Comparison of ENCODE assay signal across 27 cellular contexts in the genomic region with DNA sequence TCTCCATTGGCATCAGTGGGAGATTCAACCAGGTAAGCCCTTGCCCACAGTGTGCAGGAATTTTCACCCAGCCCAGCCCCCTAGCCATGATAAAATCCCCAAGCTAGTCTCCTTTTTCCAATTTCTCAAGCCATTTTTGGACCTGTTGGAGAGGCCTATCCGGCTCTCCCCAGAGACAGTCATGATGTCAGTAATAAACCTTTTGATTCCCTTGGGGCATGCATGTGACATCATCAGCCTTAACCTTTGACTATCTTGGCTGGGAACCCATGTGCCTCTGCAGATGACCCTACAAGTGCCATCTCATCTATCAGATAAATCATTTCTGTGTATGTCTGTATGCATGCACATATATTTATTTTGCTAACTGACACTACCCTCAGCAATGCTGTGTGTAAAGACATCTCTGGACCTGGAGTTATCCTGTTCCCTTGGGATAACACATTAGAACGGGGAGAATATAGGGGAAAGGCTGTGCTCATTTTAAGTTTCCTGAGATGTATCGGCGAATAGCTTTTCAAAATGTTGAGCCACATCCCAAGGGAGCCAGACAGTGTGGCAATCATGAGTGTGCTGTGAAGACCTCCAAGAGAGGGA. TPM values are rescaled to one million over a fixed set of nuclear protein-coding genes. Genes with fewer than 3 reads are reported as not detected.
DNase-seq lines count a peak whose midpoint lies in the region; ATAC-seq and TF ChIP-seq lines count a peak whose summit lies in the region.
"Had no signal": no experiment of that assay in that cellular context is flagged by ENCODE, and none has a peak within 500 bp of the region (broad histone marks: within the 10 kb centered on the region; RNA-seq: fewer than 3 reads in every experiment).

No MANE protein-coding gene starts in this region.

- CTCF ChIA-PET in mammary epithelial cell (lab: Charles Lee; ENCODE audit: low non-redundant PET), result no interaction called here

- no peaks in the 10 kb centered on the region for H3F3A ChIP-seq in GM23248 (ENCODE audit: insufficient read depth)

- WGBS in GM23248 (ENCODE audit: low coverage in 1 of 2, low lambda C conversion rate in 2 of 2, missing lambda C conversion rate in 2 of 2), 2 experiments, result 93 to 95% methylated on average over 4 of the region's 4 CpGs
- 78% methylated on average over 4 of the region's 4 CpGs for WGBS in esophagus muscularis mucosa
- 73% methylated on average over 4 of the region's 4 CpGs for WGBS in mammary epithelial cell (ENCODE audit: low coverage, missing lambda C conversion rate)

- no peak for TF ChIP-seq POLR2A in esophagus muscularis mucosa (IDR thresholded peaks at IDR 0.05; ENCODE audit: low read depth)

- BruUV-seq in mammary epithelial cell (replicated peaks; lab: Mats Ljungman, UMichigan), result no TSS peak

- no peaks in the 10 kb centered on the region for H3K9me2 ChIP-seq in GM23248 (ENCODE audit: insufficient read depth)

- H3K4me1 Mint-ChIP-seq in activated CD4-positive, alpha-beta T cell treated with anti-CD3 and anti-CD28 coated beads, Interleukin-2, amount 10 ng/mL, durations not matched to agents 24 days and 14 days, result no peaks in the 10 kb centered on the region
- no peaks in the 10 kb centered on the region for H3K4me1 Mint-ChIP-seq in activated T-helper 2 cell treated with anti-CD3 and anti-CD28 coated beads, Interferon-gamma antibody, Interleukin-2, Interleukin-4, amounts not matched to agents 10 μg/mL and 5 μg/mL and 100 μg/mL, durations not matched to agents 14 hours and 24 hours and 36 hours (ENCODE audit: low read depth)
- H3K4me1 Mint-ChIP-seq: CD4-positive, CD25-positive, alpha-beta regulatory T cell had no signal

- no peaks in the 10 kb centered on the region for H3K36me3 ChIP-seq in GM23248 (ENCODE audit: low read depth)
- H3K36me3 ChIP-seq in esophagus muscularis mucosa, result no peaks in the 10 kb centered on the region
- no peaks in the 10 kb centered on the region for H3K36me3 ChIP-seq in mammary epithelial cell (ENCODE audit: insufficient read depth, low read length)
- H3K36me3 ChIP-seq: BLaER1, HAP-1 had no signal

- H3K9ac ChIP-seq in GM23248, result no peak overlapping the region
- H3K9ac ChIP-seq in mammary epithelial cell (ENCODE audit: insufficient read depth, low read length), result no peak overlapping the region
- H3K9ac ChIP-seq: BLaER1 had no signal

- H3K27me3 Mint-ChIP-seq in activated CD4-positive, alpha-beta T cell treated with anti-CD3 and anti-CD28 coated beads, Interleukin-2, amount 10 ng/mL, durations not matched to agents 24 days and 14 days, result no peaks in the 10 kb centered on the region
- no peaks in the 10 kb centered on the region for H3K27me3 Mint-ChIP-seq in activated T-helper 2 cell treated with anti-CD3 and anti-CD28 coated beads, Interferon-gamma antibody, Interleukin-2, Interleukin-4, amounts not matched to agents 10 μg/mL and 5 μg/mL and 100 μg/mL, durations not matched to agents 14 hours and 24 hours and 36 hours (ENCODE audit: low read depth)

- DNase-seq in activated CD4-positive, alpha-beta T cell treated with anti-CD3 and anti-CD28 coated beads, Interleukin-2, amount 10 ng/mL, durations not matched to agents 24 days and 14 days, result peak; percentile 18
- DNase-seq in activated CD4-positive, alpha-beta T cell treated with anti-CD3 and anti-CD28 coated beads for 48 hours, result no peak
- DNase-seq in GM23248, result peak; percentile 19
- DNase-seq in esophagus muscularis mucosa (ENCODE audit: extremely low spot score), result peak; percentile 17
- peak; percentile 6 for DNase-seq in islet precursor cell
- no peak for DNase-seq in activated T-helper 2 cell treated with anti-CD3 and anti-CD28 coated beads, Interferon-gamma antibody, Interleukin-2, Interleukin-4, amounts not matched to agents 10 μg/mL and 5 μg/mL and 100 μg/mL, durations not matched to agents 14 hours and 24 hours and 36 hours (ENCODE audit: low spot score)
- no peak for DNase-seq in mammary epithelial cell
- DNase-seq: CD4-positive, CD25-positive, alpha-beta regulatory T cell; DMS153; DND-41; HFFc6; KBM-7; MV-4-11; NCI-H1105 treated with DMSO at 0.1 percent for 48 hours; NCI-H146; NCI-H1930; NCI-H446 treated with DMSO at 0.1 percent for 48 hours; NCI-H526 treated with DMSO at 0.1 percent for 48 hours; PC-9; SHP77 had no signal

- H3K79me2 ChIP-seq in GM23248 (ENCODE audit: insufficient read depth), result no peaks in the 10 kb centered on the region
- no peaks in the 10 kb centered on the region for H3K79me2 ChIP-seq in mammary epithelial cell (ENCODE audit: insufficient read depth, low read length)

- no peak overlapping the region for H3K27ac ChIP-seq in GM23248
- H3K27ac ChIP-seq in esophagus muscularis mucosa (replicated peaks in 1 of 4), result no peak overlapping the region
- no peak overlapping the region for H3K27ac ChIP-seq in mammary epithelial cell (ENCODE audit: insufficient read depth, low read depth, low read length)
- H3K27ac ChIP-seq: 22Rv1, BLaER1 had no signal

- H3K4me3 ChIP-seq in GM23248 (no peak overlapping the region), esophagus muscularis mucosa (no peak overlapping the region), mammary epithelial cell (replicated peaks in 1 of 3; ENCODE audit: insufficient read depth in 1 of 3, low read depth in 2 of 3, low read length in 3 of 3) (no peak overlapping the region)
- H3K4me3 ChIP-seq: BLaER1, HAP-1, PC-9 had no signal

- no peak overlapping the region for H3K4me2 ChIP-seq in GM23248 (ENCODE audit: unreplicated experiment)
- no peak overlapping the region for H3K4me2 ChIP-seq in mammary epithelial cell (ENCODE audit: insufficient read depth, low read depth, low read length)
- H3K4me2 ChIP-seq: BLaER1 had no signal

- peaks cover 14% of the 10 kb centered on the region for H3K9me3 Mint-ChIP-seq in activated CD4-positive, alpha-beta T cell treated with anti-CD3 and anti-CD28 coated beads, Interleukin-2, amount 10 ng/mL, durations not matched to agents 24 days and 14 days
- H3K9me3 Mint-ChIP-seq in activated T-helper 2 cell treated with anti-CD3 and anti-CD28 coated beads, Interferon-gamma antibody, Interleukin-2, Interleukin-4, amounts not matched to agents 10 μg/mL and 5 μg/mL and 100 μg/mL, durations not matched to agents 14 hours and 24 hours and 36 hours, result peaks cover 14% of the 10 kb centered on the region

- no peak for TF ChIP-seq EP300 in esophagus muscularis mucosa (IDR thresholded peaks at IDR 0.05)

- no peak overlapping the region for H3K27ac Mint-ChIP-seq in activated CD4-positive, alpha-beta T cell treated with anti-CD3 and anti-CD28 coated beads, Interleukin-2, amount 10 ng/mL, durations not matched to agents 24 days and 14 days
- no peak overlapping the region for H3K27ac Mint-ChIP-seq in activated T-helper 2 cell treated with anti-CD3 and anti-CD28 coated beads, Interferon-gamma antibody, Interleukin-2, Interleukin-4, amounts not matched to agents 10 μg/mL and 5 μg/mL and 100 μg/mL, durations not matched to agents 14 hours and 24 hours and 36 hours
- H3K27ac Mint-ChIP-seq: CD4-positive, CD25-positive, alpha-beta regulatory T cell; HFFc6 had no signal

- dilution Hi-C loops in mammary epithelial cell (cut with HindIII; ENCODE audit: low sequenced_read_pairs), result no loop called here

- no peak for ATAC-seq in HG03460 (IDR thresholded peaks at IDR 0.05; ENCODE audit: unreplicated experiment)

- H3K4me1 ChIP-seq in GM23248 (ENCODE audit: insufficient read depth) (peaks cover 19% of the 10 kb centered on the region), esophagus muscularis mucosa (no peaks in the 10 kb centered on the region), mammary epithelial cell (ENCODE audit: insufficient read depth, low read length) (no peaks in the 10 kb centered on the region)
- H3K4me1 ChIP-seq: BLaER1, HAP-1 had no signal

- H2AFZ ChIP-seq in GM23248 (no peak overlapping the region), mammary epithelial cell (ENCODE audit: low read depth, low read length) (no peak overlapping the region)
- H2AFZ ChIP-seq: PC-9 had no signal

- intact Hi-C loops in activated CD4-positive, alpha-beta T cell treated with anti-CD3 and anti-CD28 coated beads, Interleukin-2, amount 10 ng/mL, durations not matched to agents 24 days and 14 days (cut with micrococcal nuclease), result no loop called here
- intact Hi-C loops in esophagus muscularis mucosa (cut with DNase I), result no loop called here
- intact Hi-C loops in activated T-helper 2 cell treated with anti-CD3 and anti-CD28 coated beads, Interferon-gamma antibody, Interleukin-2, Interleukin-4, amounts not matched to agents 10 μg/mL and 5 μg/mL and 100 μg/mL, durations not matched to agents 14 hours and 24 hours and 36 hours (cut with micrococcal nuclease), result no loop called here
- intact Hi-C loops in mammary epithelial cell (cut with micrococcal nuclease), result no loop called here

- H3K36me3 Mint-ChIP-seq in activated CD4-positive, alpha-beta T cell treated with anti-CD3 and anti-CD28 coated beads, Interleukin-2, amount 10 ng/mL, durations not matched to agents 24 days and 14 days (ENCODE audit: low read depth), result no peaks in the 10 kb centered on the region
- H3K36me3 Mint-ChIP-seq in activated T-helper 2 cell treated with anti-CD3 and anti-CD28 coated beads, Interferon-gamma antibody, Interleukin-2, Interleukin-4, amounts not matched to agents 10 μg/mL and 5 μg/mL and 100 μg/mL, durations not matched to agents 14 hours and 24 hours and 36 hours (ENCODE audit: low read depth), result no peaks in the 10 kb centered on the region
- H3K36me3 Mint-ChIP-seq: CD4-positive, CD25-positive, alpha-beta regulatory T cell had no signal

- H3K9me3 ChIP-seq in GM23248 (ENCODE audit: low read depth) (peaks cover 4% of the 10 kb centered on the region), esophagus muscularis mucosa (peaks cover 0 to 15% (median 10%) of the 10 kb centered on the region in 4 donors), mammary epithelial cell (replicated peaks; ENCODE audit: insufficient read depth, low read length) (no peaks in the 10 kb centered on the region)

- H4K20me1 ChIP-seq in GM23248 (ENCODE audit: insufficient read depth) (no peaks in the 10 kb centered on the region), mammary epithelial cell (ENCODE audit: insufficient read depth, low read length) (no peaks in the 10 kb centered on the region)
- H4K20me1 ChIP-seq: BLaER1 had no signal

- H3K4me3 Mint-ChIP-seq in activated CD4-positive, alpha-beta T cell treated with anti-CD3 and anti-CD28 coated beads, Interleukin-2, amount 10 ng/mL, durations not matched to agents 24 days and 14 days, result no peak overlapping the region
- no peak overlapping the region for H3K4me3 Mint-ChIP-seq in activated T-helper 2 cell treated with anti-CD3 and anti-CD28 coated beads, Interferon-gamma antibody, Interleukin-2, Interleukin-4, amounts not matched to agents 10 μg/mL and 5 μg/mL and 100 μg/mL, durations not matched to agents 14 hours and 24 hours and 36 hours (ENCODE audit: low read depth)
- H3K4me3 Mint-ChIP-seq: CD4-positive, CD25-positive, alpha-beta regulatory T cell; HFFc6 had no signal

- no peaks in the 10 kb centered on the region for H3K27me3 ChIP-seq in GM23248 (replicated peaks; ENCODE audit: insufficient read depth)
- peaks cover 0 to 3% (median 0%) of the 10 kb centered on the region in 4 donors for H3K27me3 ChIP-seq in esophagus muscularis mucosa
- H3K27me3 ChIP-seq in mammary epithelial cell (ENCODE audit: insufficient read depth, low read length), result no peaks in the 10 kb centered on the region
- H3K27me3 ChIP-seq: BLaER1 had no signal

- in situ Hi-C loops in GM23248 (cut with MboI) (no loop called here), mammary epithelial cell (cut with MboI; ENCODE audit: low sequenced_read_pairs in 2 of 2) (no loop called here)

- TF ChIP-seq CTCF in esophagus muscularis mucosa (IDR thresholded peaks at IDR 0.05) (no peak), mammary epithelial cell (conservative IDR thresholded peaks at IDR 0.05 in 1 of 2, IDR thresholded peaks at IDR 0.05 in 1 of 2; ENCODE audit: extremely low read depth in 1 of 2, insufficient read depth in 1 of 2, low read depth in 1 of 2, low read length in 2 of 2) (no peak)

RNA-seq across cellular contexts. Expression of gene CYTL1, which starts 51.0 kb away (rescaled TPM):
- not detected in 2 replicates for total RNA-seq in activated CD4-positive, alpha-beta T cell treated with anti-CD3 and anti-CD28 coated beads, Interleukin-2, amount 10 ng/mL, durations not matched to agents 24 days and 14 days
- 1.5 TPM in 1 of 2 replicates, not detected in the other for total RNA-seq in GM23248 (2014; rRNA removed; shearing (Covaris generic))
- polyA plus RNA-seq in GM23248 (2016; fragmentation: Nextera tagmentation; extraction: Ambion mirVana) (0.84 and 1.1 TPM in 2 replicates), mammary epithelial cell (0.14 TPM)
- total RNA-seq in esophagus muscularis mucosa (1 to 10 TPM; 1.2 to 2.3 (median 2.0) TPM), mammary epithelial cell (not detected)
- not detected in 2 replicates for total RNA-seq in activated T-helper 2 cell treated with anti-CD3 and anti-CD28 coated beads, Interferon-gamma antibody, Interleukin-2, Interleukin-4, amounts not matched to agents 10 μg/mL and 5 μg/mL and 100 μg/mL, durations not matched to agents 14 hours and 24 hours and 36 hours
- polyA minus RNA-seq in mammary epithelial cell, result not detected
- total RNA-seq: HFFc6, LHCN-M2, MCF 10A, PC-9, SK-MEL-5 had no signal
- polyA plus RNA-seq: CD4-positive, CD25-positive, alpha-beta regulatory T cell had no signal

Comparison
In these comparisons a context has a peak if more than half of its experiments do, and no peak if none do; other contexts are left out.
1. DNase-seq: peak in activated CD4-positive, alpha-beta T cell treated with anti-CD3 and anti-CD28 coated beads, Interleukin-2, amount 10 ng/mL, durations not matched to agents 24 days and 14 days (single experiment), GM23248 (single experiment), esophagus muscularis mucosa (single experiment) and islet precursor cell (single experiment); none in activated CD4-positive, alpha-beta T cell treated with anti-CD3 and anti-CD28 coated beads for 48 hours (single experiment), activated T-helper 2 cell treated with anti-CD3 and anti-CD28 coated beads, Interferon-gamma antibody, Interleukin-2, Interleukin-4, amounts not matched to agents 10 μg/mL and 5 μg/mL and 100 μg/mL, durations not matched to agents 14 hours and 24 hours and 36 hours (single experiment) and mammary epithelial cell (single experiment).